1 cellular context compared by ENCODE assay signal in the genomic region with DNA sequence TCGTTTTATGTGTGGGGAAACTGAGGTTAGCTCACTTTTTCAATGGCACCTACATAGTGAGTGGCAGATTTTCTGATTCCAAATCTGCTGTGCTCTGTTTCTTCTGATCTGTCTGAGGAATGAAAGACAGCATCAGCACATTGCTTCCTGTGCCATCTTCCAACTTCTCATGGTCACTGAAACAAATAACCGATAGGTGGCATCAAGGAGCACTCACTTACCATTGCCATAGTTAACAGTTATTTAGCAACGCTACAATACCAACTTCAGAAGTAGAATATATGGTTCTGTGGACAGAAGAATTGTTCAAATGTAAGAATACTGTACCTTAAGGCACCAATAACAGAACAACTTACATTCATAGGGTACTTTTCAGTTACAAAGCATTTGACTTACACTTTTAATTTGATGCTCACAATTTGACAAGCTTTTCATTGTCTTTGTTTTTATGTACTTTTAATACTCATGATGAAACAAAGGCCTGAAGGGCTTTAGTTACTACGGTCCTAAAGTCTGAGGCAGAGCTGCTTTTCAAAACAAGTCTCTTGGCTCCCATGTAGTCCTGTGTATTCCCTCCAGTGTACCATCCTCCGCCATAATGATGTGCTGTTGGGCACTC.
A peak's percentile ranks its signal among the peaks of the same experiment; 100 is the strongest.
TF ChIP-seq lines count a peak whose summit lies in the region.

No MANE protein-coding gene starts in this region.

TF ChIP-seq in HepG2, 621 proteins besides CTCF, POLR2A, EP300 and RAD21 (continued from another document):
- TF ChIP-seq, protein P1, sequence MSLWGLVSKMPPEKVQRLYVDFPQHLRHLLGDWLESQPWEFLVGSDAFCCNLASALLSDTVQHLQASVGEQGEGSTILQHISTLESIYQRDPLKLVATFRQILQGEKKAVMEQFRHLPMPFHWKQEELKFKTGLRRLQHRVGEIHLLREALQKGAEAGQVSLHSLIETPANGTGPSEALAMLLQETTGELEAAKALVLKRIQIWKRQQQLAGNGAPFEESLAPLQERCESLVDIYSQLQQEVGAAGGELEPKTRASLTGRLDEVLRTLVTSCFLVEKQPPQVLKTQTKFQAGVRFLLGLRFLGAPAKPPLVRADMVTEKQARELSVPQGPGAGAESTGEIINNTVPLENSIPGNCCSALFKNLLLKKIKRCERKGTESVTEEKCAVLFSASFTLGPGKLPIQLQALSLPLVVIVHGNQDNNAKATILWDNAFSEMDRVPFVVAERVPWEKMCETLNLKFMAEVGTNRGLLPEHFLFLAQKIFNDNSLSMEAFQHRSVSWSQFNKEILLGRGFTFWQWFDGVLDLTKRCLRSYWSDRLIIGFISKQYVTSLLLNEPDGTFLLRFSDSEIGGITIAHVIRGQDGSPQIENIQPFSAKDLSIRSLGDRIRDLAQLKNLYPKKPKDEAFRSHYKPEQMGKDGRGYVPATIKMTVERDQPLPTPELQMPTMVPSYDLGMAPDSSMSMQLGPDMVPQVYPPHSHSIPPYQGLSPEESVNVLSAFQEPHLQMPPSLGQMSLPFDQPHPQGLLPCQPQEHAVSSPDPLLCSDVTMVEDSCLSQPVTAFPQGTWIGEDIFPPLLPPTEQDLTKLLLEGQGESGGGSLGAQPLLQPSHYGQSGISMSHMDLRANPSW (CRISPR knock-in tag; IDR thresholded peaks at IDR 0.05; ENCODE audit: borderline replicate concordance) = no peak
- TF ChIP-seq, protein P2, sequence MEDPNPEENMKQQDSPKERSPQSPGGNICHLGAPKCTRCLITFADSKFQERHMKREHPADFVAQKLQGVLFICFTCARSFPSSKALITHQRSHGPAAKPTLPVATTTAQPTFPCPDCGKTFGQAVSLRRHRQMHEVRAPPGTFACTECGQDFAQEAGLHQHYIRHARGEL (CRISPR knock-in tag; IDR thresholded peaks at IDR 0.05) = no peak
- TF ChIP-seq, protein P3, sequence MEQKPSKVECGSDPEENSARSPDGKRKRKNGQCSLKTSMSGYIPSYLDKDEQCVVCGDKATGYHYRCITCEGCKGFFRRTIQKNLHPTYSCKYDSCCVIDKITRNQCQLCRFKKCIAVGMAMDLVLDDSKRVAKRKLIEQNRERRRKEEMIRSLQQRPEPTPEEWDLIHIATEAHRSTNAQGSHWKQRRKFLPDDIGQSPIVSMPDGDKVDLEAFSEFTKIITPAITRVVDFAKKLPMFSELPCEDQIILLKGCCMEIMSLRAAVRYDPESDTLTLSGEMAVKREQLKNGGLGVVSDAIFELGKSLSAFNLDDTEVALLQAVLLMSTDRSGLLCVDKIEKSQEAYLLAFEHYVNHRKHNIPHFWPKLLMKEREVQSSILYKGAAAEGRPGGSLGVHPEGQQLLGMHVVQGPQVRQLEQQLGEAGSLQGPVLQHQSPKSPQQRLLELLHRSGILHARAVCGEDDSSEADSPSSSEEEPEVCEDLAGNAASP (CRISPR knock-in tag; IDR thresholded peaks at IDR 0.05; ENCODE audit: borderline replicate concordance) = no peak
- TF ChIP-seq MIXL1 (CRISPR knock-in tag; IDR thresholded peaks at IDR 0.05) (peak; percentile 15; the same call in 1 of the 2 replicates), ZNF616 (CRISPR knock-in tag; IDR thresholded peaks at IDR 0.05; ENCODE audit: low read depth) (no peak), GATAD2A (CRISPR knock-in tag; IDR thresholded peaks at IDR 0.05) (0 out of 2 replicates have a peak, but pooled peaks have one; percentile 31), SMC3 (IDR thresholded peaks at IDR 0.05; ENCODE audit: low read length) (peak; percentile 82), CEBPG (CRISPR knock-in tag; IDR thresholded peaks at IDR 0.05) (peak; percentile 32; the same call in 1 of the 2 replicates), ATF7 (IDR thresholded peaks at IDR 0.05) (no peak), ATF7 (CRISPR knock-in tag; IDR thresholded peaks at IDR 0.05) (no peak), PAX8 (CRISPR knock-in tag; IDR thresholded peaks at IDR 0.05; ENCODE audit: borderline replicate concordance) (no peak), CBX2 (IDR thresholded peaks at IDR 0.05; ENCODE audit: low read depth, low read length) (no peak), CBX2 (CRISPR knock-in tag; IDR thresholded peaks at IDR 0.05; ENCODE audit: low read depth) (no peak), RCOR2 (CRISPR knock-in tag; IDR thresholded peaks at IDR 0.05) (0 out of 2 replicates have a peak, but pooled peaks have one; percentile 33), MAFF (IDR thresholded peaks at IDR 0.05; ENCODE audit: low read depth, low read length) (peak; percentile 30; the same call in 1 of the 2 replicates)
- TF ChIP-seq, protein P4, sequence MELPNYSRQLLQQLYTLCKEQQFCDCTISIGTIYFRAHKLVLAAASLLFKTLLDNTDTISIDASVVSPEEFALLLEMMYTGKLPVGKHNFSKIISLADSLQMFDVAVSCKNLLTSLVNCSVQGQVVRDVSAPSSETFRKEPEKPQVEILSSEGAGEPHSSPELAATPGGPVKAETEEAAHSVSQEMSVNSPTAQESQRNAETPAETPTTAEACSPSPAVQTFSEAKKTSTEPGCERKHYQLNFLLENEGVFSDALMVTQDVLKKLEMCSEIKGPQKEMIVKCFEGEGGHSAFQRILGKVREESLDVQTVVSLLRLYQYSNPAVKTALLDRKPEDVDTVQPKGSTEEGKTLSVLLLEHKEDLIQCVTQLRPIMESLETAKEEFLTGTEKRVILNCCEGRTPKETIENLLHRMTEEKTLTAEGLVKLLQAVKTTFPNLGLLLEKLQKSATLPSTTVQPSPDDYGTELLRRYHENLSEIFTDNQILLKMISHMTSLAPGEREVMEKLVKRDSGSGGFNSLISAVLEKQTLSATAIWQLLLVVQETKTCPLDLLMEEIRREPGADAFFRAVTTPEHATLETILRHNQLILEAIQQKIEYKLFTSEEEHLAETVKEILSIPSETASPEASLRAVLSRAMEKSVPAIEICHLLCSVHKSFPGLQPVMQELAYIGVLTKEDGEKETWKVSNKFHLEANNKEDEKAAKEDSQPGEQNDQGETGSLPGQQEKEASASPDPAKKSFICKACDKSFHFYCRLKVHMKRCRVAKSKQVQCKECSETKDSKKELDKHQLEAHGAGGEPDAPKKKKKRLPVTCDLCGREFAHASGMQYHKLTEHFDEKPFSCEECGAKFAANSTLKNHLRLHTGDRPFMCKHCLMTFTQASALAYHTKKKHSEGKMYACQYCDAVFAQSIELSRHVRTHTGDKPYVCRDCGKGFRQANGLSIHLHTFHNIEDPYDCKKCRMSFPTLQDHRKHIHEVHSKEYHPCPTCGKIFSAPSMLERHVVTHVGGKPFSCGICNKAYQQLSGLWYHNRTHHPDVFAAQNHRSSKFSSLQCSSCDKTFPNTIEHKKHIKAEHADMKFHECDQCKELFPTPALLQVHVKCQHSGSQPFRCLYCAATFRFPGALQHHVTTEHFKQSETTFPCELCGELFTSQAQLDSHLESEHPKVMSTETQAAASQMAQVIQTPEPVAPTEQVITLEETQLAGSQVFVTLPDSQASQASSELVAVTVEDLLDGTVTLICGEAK (IDR thresholded peaks at IDR 0.05) = no peak
- TF ChIP-seq, protein P4 (CRISPR knock-in tag; IDR thresholded peaks at IDR 0.05) = no peak
